In the genomic region with DNA sequence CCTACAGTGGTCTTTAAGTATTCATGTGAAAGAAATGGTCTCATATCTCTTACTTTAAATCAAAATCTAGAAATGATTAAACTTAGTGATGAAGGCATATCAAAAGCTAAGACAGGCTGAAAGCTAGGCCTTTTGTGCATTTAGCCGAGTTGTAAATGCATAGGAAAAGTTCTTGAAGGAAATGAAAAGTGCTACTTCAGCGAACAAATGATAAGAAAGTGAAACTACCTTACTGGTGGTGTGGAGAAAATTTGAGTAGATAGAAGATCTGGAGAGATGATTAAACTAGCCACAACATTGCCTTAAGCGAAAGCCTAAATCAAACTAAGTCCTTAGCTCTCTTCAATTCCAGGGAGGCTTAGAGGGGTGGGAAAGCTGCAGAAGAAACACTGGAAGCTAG, we compare ENCODE assay signal across 8 cellular contexts.
"Had no signal": no experiment of that assay in that cellular context is flagged by ENCODE, and none has a peak within 500 bp of the region (broad histone marks: within the 10 kb centered on the region; RNA-seq: fewer than 3 reads in every experiment).

No MANE protein-coding gene starts in this region.

- DNase-seq: H9, HCEC 1CT, IMR-90 had no signal

- FAIRE-seq: H1, H54, HTR-8/SVneo, K562 had no signal

- H3K4me3 ChIP-seq: GM23338, K562 had no signal

- H3K4me2 ChIP-seq: GM23338 had no signal

- H2AFZ ChIP-seq: GM23338 had no signal
